ENCODE assay signal across 18 cellular contexts in genomic region chr22:41913040-41913719, GRCh38. TPM values are rescaled to one million over a fixed set of nuclear protein-coding genes. Genes with fewer than 3 reads are reported as not detected.
DNase-seq lines count a peak whose midpoint lies in the region; ATAC-seq and TF ChIP-seq lines count a peak whose summit lies in the region.
"Had no signal": no experiment of that assay in that cellular context is flagged by ENCODE, and none has a peak within 500 bp of the region (broad histone marks: within the 10 kb centered on the region; RNA-seq: fewer than 3 reads in every experiment).

No MANE protein-coding gene starts in this region.

- CTCF ChIA-PET in T-cell (lab: Charles Lee) (interaction anchor here in 1 of 2 donors (0.6 kb wide), 2 partner anchors 16 to 41 kb away, joined by 3 to 5 read pairs; no protein-coding TSS in a partner anchor), RWPE1 (lab: Yijun Ruan, JAX) (interaction anchor here (1.0 to 1.1 kb wide), 2 partner anchors 12 kb away, joined by 3 to 5 read pairs; no protein-coding TSS in a partner anchor)

- H3K9me3 ChIP-seq in iPS-15b (ENCODE audit: control insufficient read depth, insufficient read depth, low read length) (no peaks in the 10 kb centered on the region), tibial artery (no peaks in the 10 kb centered on the region)
- H3K9me3 ChIP-seq: heart right ventricle had no signal

- H3K9ac ChIP-seq in iPS-15b (ENCODE audit: low read depth, low read length): no peak overlapping the region

- H3K4me3 ChIP-seq in iPS-15b (ENCODE audit: low read depth, low read length) (peak overlapping the region; percentile 43), tibial artery (no peak overlapping the region)
- H3K4me3 ChIP-seq: cardiac muscle cell, heart right ventricle had no signal

- intact Hi-C loops in tibial artery (cut with DNase I; ENCODE audit: low total_unique reads): no loop called here

- H3K9me3 Mint-ChIP-seq in activated T-cell treated with anti-CD3 and anti-CD28 coated beads, Interleukin-2, amount 50 U/mL, for 4 hours: no peaks in the 10 kb centered on the region
- no peaks in the 10 kb centered on the region for H3K9me3 Mint-ChIP-seq in T-cell
- no peaks in the 10 kb centered on the region for H3K9me3 Mint-ChIP-seq in stimulated activated memory B cell treated with anti-CD40 and anti-IgM and Interleukin-4, amounts not matched to agents 10 μg/mL and 1 μg/mL and 100 μg/mL, for 72 hours

- POLR2A ChIA-PET in T-cell (lab: Charles Lee) (interaction anchor here in 1 of 2 donors (0.6 kb wide), 1 partner anchor 101 kb away, joined by 13 read pairs; no protein-coding TSS in a partner anchor), RWPE1 (lab: Yijun Ruan, JAX; ENCODE audit: low non-redundant PET) (no interaction called here)

- no peak for ATAC-seq in activated T-cell treated with anti-CD3 and anti-CD28 coated beads, Interleukin-2, amount 50 U/mL, for 4 hours
- ATAC-seq in T-cell (replicated peaks in 1 of 4): no peak
- ATAC-seq in stimulated activated memory B cell treated with anti-CD40 and anti-IgM and Interleukin-4, amounts not matched to agents 10 μg/mL and 1 μg/mL and 100 μg/mL, for 72 hours: no peak
- ATAC-seq: heart right ventricle, right cardiac atrium, Right ventricle myocardium inferior had no signal

- no peaks in the 10 kb centered on the region for H3K36me3 Mint-ChIP-seq in activated T-cell treated with anti-CD3 and anti-CD28 coated beads, Interleukin-2, amount 50 U/mL, for 4 hours (ENCODE audit: insufficient read depth)
- H3K36me3 Mint-ChIP-seq in T-cell: no peaks in the 10 kb centered on the region
- peaks cover 12% of the 10 kb centered on the region for H3K36me3 Mint-ChIP-seq in stimulated activated memory B cell treated with anti-CD40 and anti-IgM and Interleukin-4, amounts not matched to agents 10 μg/mL and 1 μg/mL and 100 μg/mL, for 72 hours

- H3K36me3 ChIP-seq in iPS-15b (ENCODE audit: control insufficient read depth, insufficient read depth, low read length): no peaks in the 10 kb centered on the region
- no peaks in the 10 kb centered on the region for H3K36me3 ChIP-seq in tibial artery
- H3K36me3 ChIP-seq: cardiac muscle cell, heart right ventricle had no signal

- TF ChIP-seq CTCF in tibial artery (IDR thresholded peaks at IDR 0.05) (no peak), RWPE1 (conservative IDR thresholded peaks at IDR 0.05; ENCODE audit: low read depth) (no peak)

- no peak for DNase-seq in activated T-cell treated with anti-CD3 and anti-CD28 coated beads, Interleukin-2, amount 50 U/mL, for 4 hours
- DNase-seq in activated T-cell treated with anti-CD3 and anti-CD28 coated beads for 4 hours (no peak), T-cell (no peak), tibial artery (no peak), RWPE1 (ENCODE audit: low spot score) (no peak), substantia nigra (lab: John Stamatoyannopoulos, UW) (no peak)
- DNase-seq: ACHN; effector memory CD4-positive, alpha-beta T cell; heart right ventricle; IMR-90; islet precursor cell; NCI-H2029 treated with DMSO at 0.1 percent for 48 hours; NCI-H510A had no signal

- H3K27me3 ChIP-seq in iPS-15b (ENCODE audit: control insufficient read depth, insufficient read depth, low read length): peaks cover 87% of the 10 kb centered on the region
- peaks cover 8 to 93% of the 10 kb centered on the region in 2 donors for H3K27me3 ChIP-seq in tibial artery

- H3K27ac ChIP-seq in tibial artery (no peak overlapping the region), RWPE1 (no peak overlapping the region), substantia nigra (ENCODE audit: low read depth, low read length, poor library complexity, severe bottlenecking) (no peak overlapping the region)
- H3K27ac ChIP-seq: cardiac muscle cell, heart right ventricle had no signal

- no peak overlapping the region for H3K27ac Mint-ChIP-seq in T-cell
- peak overlapping the region; percentile 83 for H3K27ac Mint-ChIP-seq in stimulated activated memory B cell treated with anti-CD40 and anti-IgM and Interleukin-4, amounts not matched to agents 10 μg/mL and 1 μg/mL and 100 μg/mL, for 72 hours

- H3K4me1 Mint-ChIP-seq in activated T-cell treated with anti-CD3 and anti-CD28 coated beads, Interleukin-2, amount 50 U/mL, for 4 hours (ENCODE audit: low read depth): peaks cover 36% of the 10 kb centered on the region
- peaks cover 31 to 39% (median 32%) of the 10 kb centered on the region in 3 donors for H3K4me1 Mint-ChIP-seq in T-cell
- H3K4me1 Mint-ChIP-seq in stimulated activated memory B cell treated with anti-CD40 and anti-IgM and Interleukin-4, amounts not matched to agents 10 μg/mL and 1 μg/mL and 100 μg/mL, for 72 hours: peaks cover 71% of the 10 kb centered on the region

- H3K4me1 ChIP-seq in iPS-15b (ENCODE audit: control insufficient read depth, insufficient read depth, low read length) (no peaks in the 10 kb centered on the region), tibial artery (peaks cover 0 to 46% (median 37%) of the 10 kb centered on the region in 4 donors)

- H3K4me3 Mint-ChIP-seq in activated T-cell treated with anti-CD3 and anti-CD28 coated beads, Interleukin-2, amount 50 U/mL, for 4 hours: peak overlapping the region; percentile 65
- H3K4me3 Mint-ChIP-seq in T-cell: peak overlapping the region; percentile 34 to 60 (median 37)
- peak overlapping the region; percentile 77 for H3K4me3 Mint-ChIP-seq in stimulated activated memory B cell treated with anti-CD40 and anti-IgM and Interleukin-4, amounts not matched to agents 10 μg/mL and 1 μg/mL and 100 μg/mL, for 72 hours

- H3K27me3 Mint-ChIP-seq in activated T-cell treated with anti-CD3 and anti-CD28 coated beads, Interleukin-2, amount 50 U/mL, for 4 hours (ENCODE audit: low read depth): peaks cover 45% of the 10 kb centered on the region
- H3K27me3 Mint-ChIP-seq in T-cell: peaks cover 31 to 47% of the 10 kb centered on the region in 2 donors
- peaks cover 22% of the 10 kb centered on the region for H3K27me3 Mint-ChIP-seq in stimulated activated memory B cell treated with anti-CD40 and anti-IgM and Interleukin-4, amounts not matched to agents 10 μg/mL and 1 μg/mL and 100 μg/mL, for 72 hours

RNA-seq across cellular contexts. Expression of gene SHISA8, which starts 1.7 kb away (rescaled TPM):
- total RNA-seq in activated T-cell treated with anti-CD3 and anti-CD28 coated beads, Interleukin-2, amount 50 U/mL, for 4 hours: 1 to 10 TPM; 3.9 to 5.6 (median 5.0) TPM
- 1 to 10 TPM in 1 of 5 donors, under 1 TPM in 3, not detected in 1; 0.56 to 1.2 (median 0.75) TPM for total RNA-seq in T-cell
- total RNA-seq: cardiac muscle cell, IMR-90 had no signal

RNA-seq across cellular contexts. Expression of gene TNFRSF13C, which starts 13.4 kb away (rescaled TPM):
- 1 to 10 TPM; 6.1 to 7.6 (median 6.9) TPM for total RNA-seq in activated T-cell treated with anti-CD3 and anti-CD28 coated beads, Interleukin-2, amount 50 U/mL, for 4 hours
- 10 to 100 TPM; 11.4 to 22.5 (median 15.4) TPM for total RNA-seq in T-cell

RNA-seq across cellular contexts. Expression of gene CENPM, which starts 33.8 kb away (rescaled TPM):
- total RNA-seq in activated T-cell treated with anti-CD3 and anti-CD28 coated beads, Interleukin-2, amount 50 U/mL, for 4 hours: 10 to 100 TPM; 40.7 to 52.2 (median 48.5) TPM
- total RNA-seq in T-cell: 10 to 100 TPM in 2 of 5 donors, 1 to 10 TPM in 3; 5.1 to 16.7 (median 7.9) TPM

RNA-seq across cellular contexts. Expression of gene SEPTIN3, which starts 56.1 kb away (rescaled TPM):
- 1 to 10 TPM in 1 of 3 donors, under 1 TPM in 2; 0.68 to 1.3 (median 0.84) TPM for total RNA-seq in activated T-cell treated with anti-CD3 and anti-CD28 coated beads, Interleukin-2, amount 50 U/mL, for 4 hours
- total RNA-seq in T-cell: under 1 TPM; 0.10 to 0.30 (median 0.23) TPM
